In the genomic region with DNA sequence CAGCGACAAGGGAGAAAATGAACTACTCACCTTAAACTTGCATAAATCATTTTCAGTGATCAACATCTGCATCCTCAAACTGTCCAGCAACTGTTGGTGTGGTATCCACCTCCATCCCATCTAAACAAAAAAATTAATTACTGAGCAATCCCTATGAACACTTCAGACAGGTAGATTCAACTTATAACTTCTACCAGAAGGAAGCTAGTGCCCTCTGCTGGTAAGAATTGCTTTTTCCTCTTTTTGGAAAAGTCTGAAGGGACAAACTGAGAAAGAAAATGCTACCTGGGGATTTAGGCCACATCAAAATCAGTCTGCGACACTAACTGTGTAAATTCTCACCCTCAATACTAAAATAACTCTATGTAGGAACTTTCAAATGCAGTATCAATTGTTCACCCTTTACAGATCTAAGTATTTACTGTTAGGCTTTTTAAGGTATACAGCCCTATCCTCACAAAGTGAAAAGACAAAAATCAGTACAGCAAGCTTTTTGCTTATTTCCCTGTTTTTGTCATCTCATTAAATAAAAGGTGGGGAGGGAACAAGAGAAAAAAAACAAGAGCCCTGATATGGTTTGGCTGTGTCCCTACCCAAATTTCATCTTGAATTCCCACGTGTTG, we compare ENCODE assay signal across 9 cellular contexts. TPM values are rescaled to one million over a fixed set of nuclear protein-coding genes. Genes with fewer than 3 reads are reported as not detected.
DNase-seq lines count a peak whose midpoint lies in the region; ATAC-seq, FAIRE-seq and TF ChIP-seq lines count a peak whose summit lies in the region.
"Had no signal": no experiment of that assay in that cellular context is flagged by ENCODE, and none has a peak within 500 bp of the region (broad histone marks: within the 10 kb centered on the region; RNA-seq: fewer than 3 reads in every experiment).

No MANE protein-coding gene starts in this region.

- no peaks in the 10 kb centered on the region for H3K27me3 ChIP-seq in mesendoderm (ENCODE audit: insufficient read depth, low read length, poor library complexity)

- H3K23ac ChIP-seq in mesendoderm (ENCODE audit: low read length): no peak overlapping the region

- no peak for DNase-seq in CD14-positive monocyte (ENCODE audit: low spot score)
- DNase-seq in GM19239 (ENCODE audit: insufficient read length, low spot score): no peak
- DNase-seq in NCI-H526 treated with DMSO at 0.1 percent for 48 hours (lab: John Stamatoyannopoulos, UW): peak; percentile 25
- no peak for DNase-seq in chondrocyte (ENCODE audit: low spot score)
- peak; percentile 71 for DNase-seq in mesendoderm
- no peak for DNase-seq in H54 (ENCODE audit: insufficient read length, low spot score)

- H2AK5ac ChIP-seq in mesendoderm (ENCODE audit: low read length): no peak overlapping the region

- no peak overlapping the region for H2BK5ac ChIP-seq in mesendoderm (ENCODE audit: low read length)

- H3K4ac ChIP-seq in mesendoderm (ENCODE audit: low read depth, low read length): no peak overlapping the region

- H4K5ac ChIP-seq in mesendoderm (ENCODE audit: low read length): no peak overlapping the region

- H3K27me3 Mint-ChIP-seq in CD14-positive monocyte (ENCODE audit: low read depth in 3 of 3) (peaks cover 0 to 2% (median 0%) of the 10 kb centered on the region in 3 donors), chondrocyte (ENCODE audit: low read depth) (no peaks in the 10 kb centered on the region)
- H3K27me3 Mint-ChIP-seq: IgD-negative memory B cell had no signal

- no peaks in the 10 kb centered on the region for H3K4me1 Mint-ChIP-seq in CD14-positive monocyte
- H3K4me1 Mint-ChIP-seq in chondrocyte (ENCODE audit: low read depth): no peaks in the 10 kb centered on the region
- H3K4me1 Mint-ChIP-seq: IgD-negative memory B cell had no signal

- no peak overlapping the region for H3K56ac ChIP-seq in mesendoderm (ENCODE audit: low read length)

- intact Hi-C loops in CD14-positive monocyte (cut with micrococcal nuclease): loop anchor here in 1 of 2 donors (10.0 kb wide), 1 partner anchor 495 kb away; a partner anchor contains a TSS

- H4K8ac ChIP-seq in mesendoderm (ENCODE audit: low read depth, low read length): no peak overlapping the region

- no peak overlapping the region for H3K18ac ChIP-seq in mesendoderm (ENCODE audit: low read length)

- no peak overlapping the region for H3K4me3 ChIP-seq in mesendoderm (ENCODE audit: low read length)

- no peaks in the 10 kb centered on the region for H3K79me1 ChIP-seq in mesendoderm (ENCODE audit: low read length)

- FAIRE-seq in GM19239 (lab: Jason Lieb, UNC) (peak; percentile 82), H54 (lab: Jason Lieb, UNC) (no peak)

- peaks cover 78 to 96% of the 10 kb centered on the region in 2 donors for H3K36me3 Mint-ChIP-seq in CD14-positive monocyte
- peaks cover 19% of the 10 kb centered on the region for H3K36me3 Mint-ChIP-seq in chondrocyte (ENCODE audit: low read depth)
- H3K36me3 Mint-ChIP-seq: IgD-negative memory B cell had no signal

- TF ChIP-seq CTCF in CD14-positive monocyte (IDR thresholded peaks at IDR 0.05) (peak; percentile 86), chondrocyte (IDR thresholded peaks at IDR 0.05) (peak; percentile 92)

- H3K9ac ChIP-seq in mesendoderm (ENCODE audit: low read length): no peak overlapping the region

- TF ChIP-seq POLR2A in H54 (IDR thresholded peaks at IDR 0.05; ENCODE audit: low read depth, low read length): no peak

- ATAC-seq in GM21515 (IDR thresholded peaks at IDR 0.05; ENCODE audit: unreplicated experiment) (no peak), HG02973 (IDR thresholded peaks at IDR 0.05; ENCODE audit: unreplicated experiment) (no peak)

- H2BK15ac ChIP-seq in mesendoderm (replicated peaks; ENCODE audit: low read depth): no peak overlapping the region

- H2BK120ac ChIP-seq in mesendoderm (ENCODE audit: low read depth, low read length): no peak overlapping the region

- no peak overlapping the region for H3K4me2 ChIP-seq in mesendoderm (ENCODE audit: low read length)

- H3K4me1 ChIP-seq in mesendoderm (ENCODE audit: control insufficient read depth, low read depth, low read length): no peaks in the 10 kb centered on the region

- peaks cover 2% of the 10 kb centered on the region for H3K36me3 ChIP-seq in mesendoderm (ENCODE audit: control insufficient read depth, insufficient read depth, low read length)

- H3K4me3 Mint-ChIP-seq in CD14-positive monocyte (no peak overlapping the region), chondrocyte (ENCODE audit: unreplicated experiment) (no peak overlapping the region)
- H3K4me3 Mint-ChIP-seq: IgD-negative memory B cell had no signal

- WGBS in mesendoderm (ENCODE audit: extremely low coverage, insufficient coverage, low lambda C conversion rate): no CpG with 5 or more reads among the region's 3 CpGs

- no peaks in the 10 kb centered on the region for H3K79me2 ChIP-seq in mesendoderm (ENCODE audit: control insufficient read depth, insufficient read depth, low read length)

- H3K9me3 Mint-ChIP-seq in CD14-positive monocyte (no peaks in the 10 kb centered on the region), chondrocyte (ENCODE audit: low read depth) (no peaks in the 10 kb centered on the region)
- H3K9me3 Mint-ChIP-seq: IgD-negative memory B cell had no signal

- H3K27ac Mint-ChIP-seq in CD14-positive monocyte (no peak overlapping the region), chondrocyte (ENCODE audit: unreplicated experiment) (no peak overlapping the region)

- H3K27ac ChIP-seq in mesendoderm (ENCODE audit: low read depth, low read length): no peak overlapping the region

RNA-seq across cellular contexts. Expression of a gene that starts 17.9 kb away (rescaled TPM):
- 100 to 1,000 TPM; 139 to 140 TPM for polyA plus RNA-seq in CD14-positive monocyte
- 60.1 to 80.1 TPM (median 70.3 TPM) in 3 replicates for total RNA-seq in chondrocyte
- polyA plus RNA-seq in mesendoderm (2013, experiment 1 of 2): 94.5 TPM
- polyA plus RNA-seq in mesendoderm (2013, experiment 2 of 2): 96.1 TPM

RNA-seq across cellular contexts. Expression of a gene that starts 29.9 kb away (rescaled TPM):
- polyA plus RNA-seq in CD14-positive monocyte: under 1 TPM; 0.16 to 0.18 TPM
- total RNA-seq in chondrocyte: 1.5 to 2.1 TPM (median 1.6 TPM) in 3 replicates
- 0.38 TPM for polyA plus RNA-seq in mesendoderm (2013, experiment 1 of 2)
- polyA plus RNA-seq in mesendoderm (2013, experiment 2 of 2): 0.43 TPM

Comparison
In these comparisons a context has a peak if more than half of its experiments do, and no peak if none do; other contexts are left out.
1. DNase-seq: peak in NCI-H526 treated with DMSO at 0.1 percent for 48 hours (single experiment) and mesendoderm (single experiment); none in CD14-positive monocyte (single experiment), GM19239 (single experiment), chondrocyte (single experiment) and H54 (single experiment).